ENCODE assay signal across 1 cellular context in genomic region chr6:24802271-24803059, GRCh38.
TF ChIP-seq lines count a peak whose summit lies in the region.

No MANE protein-coding gene starts in this region.

TF ChIP-seq in K562, 482 proteins besides CTCF, POLR2A, EP300 and RAD21:
- TF ChIP-seq ELK3 (CRISPR knock-in tag; IDR thresholded peaks at IDR 0.05), result no peak
- no peak for TF ChIP-seq PCBP2 (IDR thresholded peaks at IDR 0.05; ENCODE audit: low read depth, low read length, poor library complexity, severe bottlenecking)
- no peak for TF ChIP-seq CTCFL (IDR thresholded peaks at IDR 0.05; ENCODE audit: borderline replicate concordance, insufficient read depth, low read depth, low read length, poor library complexity, severe bottlenecking)
- TF ChIP-seq KLF6 (CRISPR knock-in tag; IDR thresholded peaks at IDR 0.05; ENCODE audit: borderline replicate concordance), result no peak
- no peak for TF ChIP-seq XRCC4 (IDR thresholded peaks at IDR 0.05; ENCODE audit: extremely low read depth, insufficient read depth, insufficient read length)
- 0 out of 2 replicates have a peak, but pooled peaks have one; percentile 22 for TF ChIP-seq FOSL1 (tag; conservative IDR thresholded peaks at IDR 0.05)
- TF ChIP-seq ZNF274 (IDR thresholded peaks at IDR 0.05; ENCODE audit: borderline replicate concordance, low read depth, low read length), result no peak
- no peak for TF ChIP-seq CREBBP (IDR thresholded peaks at IDR 0.05; ENCODE audit: low read depth, low read length)
- TF ChIP-seq HNRNPLL (IDR thresholded peaks at IDR 0.05; ENCODE audit: low read depth, low read length, poor library complexity, severe bottlenecking), result no peak
- no peak for TF ChIP-seq NCOA6 (IDR thresholded peaks at IDR 0.05)
- no peak for TF ChIP-seq CSDE1 (IDR thresholded peaks at IDR 0.05)
- TF ChIP-seq CREM (IDR thresholded peaks at IDR 0.05; ENCODE audit: low read depth), result no peak
- TF ChIP-seq ZFPM2 (CRISPR knock-in tag; IDR thresholded peaks at IDR 0.05), result no peak
- TF ChIP-seq ZNF384 (IDR thresholded peaks at IDR 0.05; ENCODE audit: low read depth, low read length), result 0 out of 2 replicates have a peak, but pooled peaks have one; percentile 16
TF ChIP-seq in K562: peak in this region for 2.
